18 cellular contexts compared by ENCODE assay signal in the genomic region with DNA sequence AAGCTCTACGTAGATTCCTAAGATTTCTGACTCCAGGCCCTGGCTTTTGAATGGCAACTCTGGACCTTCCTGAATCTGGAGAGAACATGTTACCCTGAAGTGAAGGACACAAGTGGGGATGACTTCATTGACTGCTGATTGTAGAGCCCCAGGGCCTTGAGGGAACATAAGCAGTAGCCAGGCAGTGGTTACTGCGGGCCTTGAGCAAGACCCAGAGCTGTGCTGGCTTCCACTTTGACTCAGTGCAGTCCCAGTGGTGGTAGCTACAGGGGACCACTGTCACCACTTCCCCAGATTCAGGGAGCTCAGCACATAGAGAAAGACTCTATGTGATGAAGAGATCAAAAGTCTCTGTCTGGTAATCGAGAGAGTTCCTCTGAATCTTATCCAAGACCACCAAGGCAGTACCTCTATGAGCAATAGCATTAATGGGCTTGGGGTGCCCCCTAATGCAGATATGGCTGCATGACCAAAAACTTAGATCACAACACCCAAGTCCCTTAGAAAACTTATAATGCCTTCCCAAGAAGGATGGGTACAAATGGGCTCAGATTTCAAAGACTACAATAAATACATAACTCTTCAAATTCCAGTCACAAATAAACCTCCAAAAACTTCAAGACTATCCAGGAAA.
DNase-seq lines count a peak whose midpoint lies in the region; ATAC-seq and TF ChIP-seq lines count a peak whose summit lies in the region.
"Had no signal": no experiment of that assay in that cellular context is flagged by ENCODE, and none has a peak within 500 bp of the region (broad histone marks: within the 10 kb centered on the region; RNA-seq: fewer than 3 reads in every experiment).

No MANE protein-coding gene starts in this region.

- TF ChIP-seq POLR2A in NB4 (IDR thresholded peaks at IDR 0.05; ENCODE audit: extremely low read depth, insufficient read length): no peak

- no peaks in the 10 kb centered on the region for H3K9me3 Mint-ChIP-seq in H9
- H3K9me3 Mint-ChIP-seq in activated CD4-positive, alpha-beta T cell treated with anti-CD3 and anti-CD28 coated beads for 36 hours (ENCODE audit: low read depth): peaks cover 14% of the 10 kb centered on the region
- H3K9me3 Mint-ChIP-seq: brain had no signal

- no peak overlapping the region for H4K8ac ChIP-seq in H9 (replicated peaks; ENCODE audit: insufficient read length, low read depth, low read length)

- no peak overlapping the region for H3K18ac ChIP-seq in H9 (ENCODE audit: insufficient read length, low read depth, low read length)

- H3K27ac Mint-ChIP-seq in H9: peak overlapping the region in 1 of 3 experiments; percentile 57; a peak in 2 of 7 replicates
- no peak overlapping the region for H3K27ac Mint-ChIP-seq in activated CD4-positive, alpha-beta T cell treated with anti-CD3 and anti-CD28 coated beads for 36 hours
- H3K27ac Mint-ChIP-seq: brain; CD4-positive, CD25-positive, alpha-beta regulatory T cell; T-helper 1 cell treated with Interleukin-12 subunit alpha and Interleukin-12 subunit beta and Interleukin-4 antibody, amounts not matched to agents 30 μg/mL and 1 μg/mL, for 36 hours had no signal

- H3K56ac ChIP-seq in H9 (ENCODE audit: insufficient read length, low read depth, low read length): no peak overlapping the region

- H2BK20ac ChIP-seq in H9 (ENCODE audit: low read depth, low read length, poor library complexity, severe bottlenecking): no peak overlapping the region

- H3K27ac ChIP-seq in H9 (ENCODE audit: insufficient read length, low read depth, low read length): no peak overlapping the region
- H3K27ac ChIP-seq: foreskin keratinocyte, psoas muscle, testis had no signal

- no peaks in the 10 kb centered on the region for H3K4me1 Mint-ChIP-seq in H9
- H3K4me1 Mint-ChIP-seq in activated CD4-positive, alpha-beta T cell treated with anti-CD3 and anti-CD28 coated beads for 36 hours: no peaks in the 10 kb centered on the region
- H3K4me1 Mint-ChIP-seq: brain; CD4-positive, CD25-positive, alpha-beta regulatory T cell had no signal

- no peak overlapping the region for H3K4ac ChIP-seq in H9 (ENCODE audit: low read depth, low read length)

- no peak overlapping the region for H4K5ac ChIP-seq in H9 (ENCODE audit: insufficient read length, low read depth, low read length)

- no peaks in the 10 kb centered on the region for H3K9me3 ChIP-seq in H9 (ENCODE audit: control insufficient read depth, low read depth, low read length)
- H3K9me3 ChIP-seq: psoas muscle, testis had no signal

- no peak overlapping the region for H3K9ac ChIP-seq in H9 (ENCODE audit: extremely low read depth, insufficient read length, low read length)

- H3K14ac ChIP-seq in H9 (ENCODE audit: insufficient read depth, low read length): no peak overlapping the region

- H2BK5ac ChIP-seq in H9 (ENCODE audit: insufficient read length, low read length): no peak overlapping the region

- H4K91ac ChIP-seq in H9 (ENCODE audit: insufficient read length, low read depth, low read length): no peak overlapping the region

- H2AK5ac ChIP-seq in H9 (ENCODE audit: insufficient read length, low read length): no peak overlapping the region

- no peaks in the 10 kb centered on the region for H3K23me2 ChIP-seq in H9 (ENCODE audit: insufficient read length, low read depth, low read length, poor library complexity, severe bottlenecking)

- H3K79me1 ChIP-seq in H9 (ENCODE audit: insufficient read depth, low read depth, low read length, poor library complexity, severe bottlenecking): no peaks in the 10 kb centered on the region

- no peak for DNase-seq in H9
- peak; percentile 3 for DNase-seq in NB4 (ENCODE audit: low read depth)
- peak; percentile 57 for DNase-seq in islet precursor cell
- no peak for DNase-seq in activated CD4-positive, alpha-beta T cell treated with anti-CD3 and anti-CD28 coated beads for 36 hours
- DNase-seq in T-helper 2 cell: no peak
- DNase-seq in inferior parietal cortex (ENCODE audit: extremely low spot score): no peak
- DNase-seq in T-helper 9 cell: no peak
- DNase-seq: activated naive CD4-positive, alpha-beta T cell; CD4-positive, CD25-positive, alpha-beta regulatory T cell; effector memory CD4-positive, alpha-beta T cell; foreskin keratinocyte; kidney; PC-3; psoas muscle; testis had no signal

- WGBS in H9 (ENCODE audit: extremely low coverage, insufficient read length, low lambda C conversion rate): no CpG with 5 or more reads among the region's 3 CpGs

- H2BK120ac ChIP-seq in H9 (ENCODE audit: low read depth, low read length, poor library complexity, severe bottlenecking): no peak overlapping the region

- no peaks in the 10 kb centered on the region for H3K36me3 Mint-ChIP-seq in H9 (ENCODE audit: insufficient read depth in 1 of 3, low read depth in 3 of 3)
- no peaks in the 10 kb centered on the region for H3K36me3 Mint-ChIP-seq in activated CD4-positive, alpha-beta T cell treated with anti-CD3 and anti-CD28 coated beads for 36 hours (ENCODE audit: low read depth)
- H3K36me3 Mint-ChIP-seq: brain; CD4-positive, CD25-positive, alpha-beta regulatory T cell had no signal

- no peak overlapping the region for H3K23ac ChIP-seq in H9 (ENCODE audit: insufficient read length, low read depth, low read length)

- no peak overlapping the region for H3T11ph ChIP-seq in H9 (ENCODE audit: low read length)

- no peak overlapping the region for H2BK15ac ChIP-seq in H9 (ENCODE audit: low read depth, low read length)

- no peaks in the 10 kb centered on the region for H3K79me2 ChIP-seq in H9 (ENCODE audit: insufficient read depth, low read length)

- intact Hi-C loops in activated CD4-positive, alpha-beta T cell treated with anti-CD3 and anti-CD28 coated beads for 36 hours (cut with DNase I, micrococcal nuclease): no loop called here

- no peak overlapping the region for H2BK12ac ChIP-seq in H9 (ENCODE audit: insufficient read length, low read depth, low read length)

- H3K27me3 Mint-ChIP-seq in H9 (ENCODE audit: low read depth): no peaks in the 10 kb centered on the region
- no peaks in the 10 kb centered on the region for H3K27me3 Mint-ChIP-seq in activated CD4-positive, alpha-beta T cell treated with anti-CD3 and anti-CD28 coated beads for 36 hours
- H3K27me3 Mint-ChIP-seq: brain; CD4-positive, CD25-positive, alpha-beta regulatory T cell had no signal

- no peak for ATAC-seq in activated CD4-positive, alpha-beta T cell treated with anti-CD3 and anti-CD28 coated beads for 36 hours
- ATAC-seq: foreskin keratinocyte, PC-3, psoas muscle had no signal

- H3K4me3 ChIP-seq in GM12875 (ENCODE audit: low read depth, low read length) (no peak overlapping the region), NB4 (ENCODE audit: low read depth, low read length) (no peak overlapping the region)
- H3K4me3 ChIP-seq: psoas muscle, testis had no signal

- CTCF ChIA-PET in activated CD4-positive, alpha-beta T cell treated with anti-CD3 and anti-CD28 coated beads for 36 hours (lab: Charles Lee): no interaction called here

- H3K4me1 ChIP-seq in H9 (ENCODE audit: insufficient read depth, low read length): no peaks in the 10 kb centered on the region
- H3K4me1 ChIP-seq: foreskin keratinocyte, psoas muscle, testis had no signal

- peak; percentile 16; the same call in 1 of the 2 replicates for TF ChIP-seq CTCF in GM12875 (IDR thresholded peaks at IDR 0.05; ENCODE audit: borderline replicate concordance, insufficient read depth, low read depth, low read length)
- TF ChIP-seq CTCF in H9 (conservative IDR thresholded peaks at IDR 0.05): peak; percentile 54; the same call in 2 of the 3 replicates
- no peak for TF ChIP-seq CTCF in NB4 (IDR thresholded peaks at IDR 0.05; ENCODE audit: low read depth, low read length)

- no peak overlapping the region for H2AFZ ChIP-seq in H9 (ENCODE audit: low read length)

- H3K4me2 ChIP-seq in H9 (ENCODE audit: insufficient read depth, insufficient read length, low read length): no peak overlapping the region

- POLR2A ChIA-PET in activated CD4-positive, alpha-beta T cell treated with anti-CD3 and anti-CD28 coated beads for 36 hours (lab: Charles Lee): no interaction called here

- H3K4me3 Mint-ChIP-seq in H9: no peak overlapping the region
- H3K4me3 Mint-ChIP-seq in activated CD4-positive, alpha-beta T cell treated with anti-CD3 and anti-CD28 coated beads for 36 hours: no peak overlapping the region
- H3K4me3 Mint-ChIP-seq: brain; CD4-positive, CD25-positive, alpha-beta regulatory T cell; T-helper 1 cell treated with Interleukin-12 subunit alpha and Interleukin-12 subunit beta and Interleukin-4 antibody, amounts not matched to agents 30 μg/mL and 1 μg/mL, for 36 hours had no signal

- H3K27me3 ChIP-seq in H9 (ENCODE audit: insufficient read depth, low read length): no peaks in the 10 kb centered on the region
- H3K27me3 ChIP-seq: foreskin keratinocyte, testis had no signal

- H4K20me1 ChIP-seq in H9 (ENCODE audit: control insufficient read depth, insufficient read depth, insufficient read length): no peaks in the 10 kb centered on the region

Comparison
In these comparisons a context has a peak if more than half of its experiments do, and no peak if none do; other contexts are left out.
1. DNase-seq: peak in NB4 (single experiment) and islet precursor cell (single experiment); none in H9 (single experiment), activated CD4-positive, alpha-beta T cell treated with anti-CD3 and anti-CD28 coated beads for 36 hours (single experiment), T-helper 2 cell (0 of 5), inferior parietal cortex (single experiment) and T-helper 9 cell (single experiment).